Comparison of ENCODE assay signal across 9 cellular contexts in genomic region chr9:97237311-97237786, GRCh38.
DNase-seq lines count a peak whose midpoint lies in the region; ATAC-seq, FAIRE-seq and TF ChIP-seq lines count a peak whose summit lies in the region.
"Had no signal": no experiment of that assay in that cellular context is flagged by ENCODE, and none has a peak within 500 bp of the region (broad histone marks: within the 10 kb centered on the region; RNA-seq: fewer than 3 reads in every experiment).

No MANE protein-coding gene starts in this region.

- ATAC-seq in lower lobe of right lung (no peak), HG03457 (IDR thresholded peaks at IDR 0.05; ENCODE audit: unreplicated experiment) (no peak)

- intact Hi-C loops in lower lobe of right lung (cut with DNase I): no loop called here

- DNase-seq in astrocyte of the hippocampus (ENCODE audit: low read depth, low spot score) (peak; percentile 7), lower lobe of right lung (no peak), RCC 7860 (ENCODE audit: low spot score) (no peak), NCI-H2196 treated with DMSO at 0.1 percent for 48 hours (lab: John Stamatoyannopoulos, UW; ENCODE audit: unreplicated experiment) (no peak), GM19240 (ENCODE audit: insufficient read length, low spot score) (no peak)

- peak overlapping the region; percentile 89 for H3K4me3 ChIP-seq in ACC112 (ENCODE audit: low read depth, low read length)
- H3K4me3 ChIP-seq in HUES6 (ENCODE audit: low read depth, low read length): peak overlapping the region; percentile 74
- peak overlapping the region; percentile 72 for H3K4me3 ChIP-seq in lower lobe of right lung
- H3K4me3 ChIP-seq: SJSA1 had no signal

- peaks cover 34% of the 10 kb centered on the region for H3K79me2 ChIP-seq in ACC112 (ENCODE audit: control insufficient read depth, insufficient read depth, low read length, unreplicated experiment)

- H3K36me3 ChIP-seq in ACC112 (ENCODE audit: insufficient read depth, low read length): no peaks in the 10 kb centered on the region
- H3K36me3 ChIP-seq in HUES6 (ENCODE audit: control insufficient read depth, insufficient read depth, low read length): no peaks in the 10 kb centered on the region; the same call in 1 of the 2 replicates
- H3K36me3 ChIP-seq in lower lobe of right lung: no peaks in the 10 kb centered on the region
- H3K36me3 ChIP-seq: SJSA1 had no signal

- TF ChIP-seq CTCF in lower lobe of right lung (IDR thresholded peaks at IDR 0.05): no peak

- no peaks in the 10 kb centered on the region for H3K9me3 ChIP-seq in HUES6 (ENCODE audit: control insufficient read depth, insufficient read depth, low read depth, low read length)
- no peaks in the 10 kb centered on the region for H3K9me3 ChIP-seq in lower lobe of right lung
- H3K9me3 ChIP-seq: SJSA1 had no signal

- H2AFZ ChIP-seq in ACC112 (ENCODE audit: low read length, unreplicated experiment): peak overlapping the region; percentile 43

- FAIRE-seq in RCC 7860 (lab: Jason Lieb, UNC): no peak

- H3K27me3 ChIP-seq in ACC112 (ENCODE audit: insufficient read depth, low read length): no peaks in the 10 kb centered on the region
- no peaks in the 10 kb centered on the region for H3K27me3 ChIP-seq in HUES6 (ENCODE audit: control insufficient read depth, insufficient read depth, low read length)
- no peaks in the 10 kb centered on the region for H3K27me3 ChIP-seq in lower lobe of right lung (ENCODE audit: low read depth)

- H3K4me1 ChIP-seq in ACC112 (ENCODE audit: control insufficient read depth, insufficient read depth, low read length, unreplicated experiment): peaks cover 12% of the 10 kb centered on the region
- peaks cover 10% of the 10 kb centered on the region for H3K4me1 ChIP-seq in HUES6 (ENCODE audit: control insufficient read depth, insufficient read depth, low read length)
- H3K4me1 ChIP-seq in lower lobe of right lung: peaks cover 12% of the 10 kb centered on the region
- H3K4me1 ChIP-seq: SJSA1 had no signal

- H3K27ac ChIP-seq in ACC112 (ENCODE audit: low read depth, low read length) (no peak overlapping the region), HUES6 (ENCODE audit: low read depth, low read length) (peak overlapping the region; percentile 44; the same call in 1 of the 2 replicates), lower lobe of right lung (no peak overlapping the region)
- H3K27ac ChIP-seq: SJSA1 had no signal

- peak overlapping the region; percentile 89 for H3K9ac ChIP-seq in HUES6 (ENCODE audit: low read length)
